Comparison of ENCODE assay signal across 8 cellular contexts in genomic region chr2:27323592-27324285, GRCh38. TPM values are rescaled to one million over a fixed set of nuclear protein-coding genes. Genes with fewer than 3 reads are reported as not detected.
DNase-seq lines count a peak whose midpoint lies in the region; ATAC-seq and TF ChIP-seq lines count a peak whose summit lies in the region.

No MANE protein-coding gene starts in this region.

- H3K27me3 ChIP-seq in AG04450 (ENCODE audit: control insufficient read depth, insufficient read depth, low read length) (no peaks in the 10 kb centered on the region), Karpas-422 (ENCODE audit: low read length) (no peaks in the 10 kb centered on the region), breast epithelium (no peaks in the 10 kb centered on the region)

- H3K36me3 ChIP-seq in Karpas-422 (ENCODE audit: insufficient read depth, low read length) (peaks cover 12% of the 10 kb centered on the region; the same call in 1 of the 2 replicates), breast epithelium (peaks cover 8% of the 10 kb centered on the region), urinary bladder (ENCODE audit: insufficient read depth) (no peaks in the 10 kb centered on the region)

- H3K27me3 Mint-ChIP-seq in memory B cell, result no peaks in the 10 kb centered on the region

- H3K27ac Mint-ChIP-seq in memory B cell, result peak overlapping the region; percentile 99

- POLR2A ChIA-PET in AG04450 (lab: Yijun Ruan, JAX), result interaction anchor here (0.8 to 2.0 kb wide), 3 partner anchors 12 to 189 kb away, joined by 3 to 9 read pairs (median 3); partner anchors contain the start of gene PREB

- no peaks in the 10 kb centered on the region for H3K9me2 ChIP-seq in Karpas-422 (replicated peaks; ENCODE audit: insufficient read depth, low read length)

- peak overlapping the region; percentile 98 for H3K4me2 ChIP-seq in Karpas-422 (ENCODE audit: low read depth, low read length, poor library complexity, severe bottlenecking)

- no peak for TF ChIP-seq POLR2A in breast epithelium (IDR thresholded peaks at IDR 0.05)

- H3K4me3 ChIP-seq in AG04450 (ENCODE audit: low read depth, low read length) (peak overlapping the region; percentile 90), Karpas-422 (ENCODE audit: low read length) (peak overlapping the region; percentile 98), breast epithelium (peak overlapping the region; percentile 76 to 86 (median 81)), urinary bladder (ENCODE audit: low read depth, low read length) (peak overlapping the region; percentile 72)

- H3K9ac ChIP-seq in Karpas-422 (ENCODE audit: low read length), result peak overlapping the region; percentile 96

- intact Hi-C loops in breast epithelium (cut with DNase I; ENCODE audit: low total_unique reads), result loop anchor here (5.0 kb wide), 1 partner anchor 774 kb away; no protein-coding TSS in a partner anchor

- no peaks in the 10 kb centered on the region for H3K9me3 Mint-ChIP-seq in memory B cell

- H3K9me3 ChIP-seq in AG04450 (ENCODE audit: control insufficient read depth, insufficient read depth, low read length) (no peaks in the 10 kb centered on the region), Karpas-422 (ENCODE audit: low read length) (no peaks in the 10 kb centered on the region), breast epithelium (no peaks in the 10 kb centered on the region)

- H3K4me1 ChIP-seq in Karpas-422 (ENCODE audit: low read length) (peaks cover 27% of the 10 kb centered on the region), breast epithelium (peaks cover 0 to 18% of the 10 kb centered on the region in 2 donors), urinary bladder (ENCODE audit: insufficient read depth) (peaks cover 2% of the 10 kb centered on the region)

- 15% methylated on average over 5 of the region's 5 CpGs for WGBS in urinary bladder

- H3K79me2 ChIP-seq in Karpas-422 (ENCODE audit: low read length), result peaks cover 28% of the 10 kb centered on the region

- H3K36me3 Mint-ChIP-seq in memory B cell, result peaks cover 28% of the 10 kb centered on the region

- CTCF ChIA-PET in AG04450 (lab: Charles Lee), result interaction anchor here (1.4 to 3.4 kb wide), 3 partner anchors 20 to 44 kb away, joined by 5 to 18 read pairs (median 5); partner anchors contain the start of gene GTF3C2

- ATAC-seq in memory B cell (ENCODE audit: low read depth), result no peak

- DNase-seq in AG04450 (ENCODE audit: low read depth, low spot score) (no peak), Karpas-422 (no peak), breast epithelium (ENCODE audit: low spot score in 2 of 2) (no peak), memory B cell (ENCODE audit: low spot score in 2 of 2) (no peak), NCI-H524 (lab: John Stamatoyannopoulos, UW) (no peak), NCI-H146 (lab: John Stamatoyannopoulos, UW) (no peak), AML-193 (lab: John Stamatoyannopoulos, UW) (no peak)

- no peak overlapping the region for H2AFZ ChIP-seq in Karpas-422 (ENCODE audit: low read length)

- H3K4me3 Mint-ChIP-seq in memory B cell, result peak overlapping the region; percentile 99

- no peaks in the 10 kb centered on the region for H4K20me1 ChIP-seq in Karpas-422 (ENCODE audit: insufficient read depth, low read depth, low read length)

- TF ChIP-seq CTCF in AG04450 (IDR thresholded peaks at IDR 0.05; ENCODE audit: low read depth, low read length), result no peak
- no peak for TF ChIP-seq CTCF in breast epithelium (IDR thresholded peaks at IDR 0.05)

- H3K4me1 Mint-ChIP-seq in memory B cell, result peaks cover 13% of the 10 kb centered on the region

- H3K27ac ChIP-seq in AG04450 (ENCODE audit: low read depth, low read length), result peak overlapping the region; percentile 95
- peak overlapping the region; percentile 84 for H3K27ac ChIP-seq in Karpas-422 (ENCODE audit: low read length)
- H3K27ac ChIP-seq in breast epithelium, result peak overlapping the region; percentile 99
- peak overlapping the region; percentile 90 for H3K27ac ChIP-seq in urinary bladder (ENCODE audit: low read depth)

RNA-seq across cellular contexts. Expression of gene MPV17, which starts 0.8 kb away (rescaled TPM):
- 183 and 191 TPM in 2 replicates for polyA plus RNA-seq in AG04450 (2011; rRNA removed)
- polyA minus RNA-seq in AG04450 (2011; rRNA and poly(A)+ RNA removed), result 157 and 184 TPM in 2 replicates
- total RNA-seq in Karpas-422 (2014; rRNA removed; shearing (Covaris generic); ENCODE audit: low replicate concordance), result 103 and 126 TPM in 2 replicates
- 10 to 100 TPM; 72.8 to 95.1 (median 79.4) TPM for total RNA-seq in breast epithelium
- total RNA-seq in urinary bladder, result 46.2 TPM
- 89.2 TPM for polyA plus RNA-seq in urinary bladder

RNA-seq across cellular contexts. Expression of gene UCN, which starts 15.5 kb away (rescaled TPM):
- 0.40 TPM in 1 of 2 replicates, not detected in the other for polyA plus RNA-seq in AG04450 (2011; rRNA removed)
- polyA minus RNA-seq in AG04450 (2011; rRNA and poly(A)+ RNA removed), result not detected in 2 replicates
- total RNA-seq in Karpas-422 (2014; rRNA removed; shearing (Covaris generic); ENCODE audit: low replicate concordance), result 2.5 and 7.1 TPM in 2 replicates
- total RNA-seq in breast epithelium, result 1 to 10 TPM in 2 of 3 donors, under 1 TPM in 1; 0.80 to 8.8 (median 4.6) TPM
- total RNA-seq in urinary bladder, result 1.1 TPM
- polyA plus RNA-seq in urinary bladder, result 1.5 TPM

RNA-seq across cellular contexts. Expression of gene GTF3C2, which starts 32.8 kb away (rescaled TPM):
- 39.0 TPM in 2 replicates for polyA plus RNA-seq in AG04450 (2011; rRNA removed)
- polyA minus RNA-seq in AG04450 (2011; rRNA and poly(A)+ RNA removed), result 38.5 and 40.3 TPM in 2 replicates
- total RNA-seq in Karpas-422 (2014; rRNA removed; shearing (Covaris generic); ENCODE audit: low replicate concordance), result 44.2 and 79.0 TPM in 2 replicates
- total RNA-seq in breast epithelium, result 10 to 100 TPM; 32.6 to 63.5 (median 55.7) TPM
- total RNA-seq in urinary bladder, result 37.7 TPM
- polyA plus RNA-seq in urinary bladder, result 29.9 TPM

RNA-seq across cellular contexts. Expression of gene TRIM54, which starts 41.5 kb away (rescaled TPM):
- polyA plus RNA-seq in AG04450 (2011; rRNA removed), result 0.05 TPM in 1 of 2 replicates, not detected in the other
- not detected in 2 replicates for polyA minus RNA-seq in AG04450 (2011; rRNA and poly(A)+ RNA removed)
- not detected in 2 replicates for total RNA-seq in Karpas-422 (2014; rRNA removed; shearing (Covaris generic); ENCODE audit: low replicate concordance)
- under 1 TPM in 2 of 3 donors, not detected in 1; 0.15 to 0.66 TPM for total RNA-seq in breast epithelium
- total RNA-seq in urinary bladder, result 2.6 TPM
- polyA plus RNA-seq in urinary bladder, result 0.04 TPM

RNA-seq across cellular contexts. Expression of gene EIF2B4, which starts 46.4 kb away (rescaled TPM):
- polyA plus RNA-seq in AG04450 (2011; rRNA removed), result 43.0 and 52.2 TPM in 2 replicates
- polyA minus RNA-seq in AG04450 (2011; rRNA and poly(A)+ RNA removed), result 43.8 and 50.8 TPM in 2 replicates
- total RNA-seq in Karpas-422 (2014; rRNA removed; shearing (Covaris generic); ENCODE audit: low replicate concordance), result 30.6 and 35.3 TPM in 2 replicates
- 10 to 100 TPM; 38.1 to 48.9 (median 47.9) TPM for total RNA-seq in breast epithelium
- 11.2 TPM for total RNA-seq in urinary bladder
- polyA plus RNA-seq in urinary bladder, result 48.8 TPM
